8 cellular contexts compared by ENCODE assay signal in the genomic region with DNA sequence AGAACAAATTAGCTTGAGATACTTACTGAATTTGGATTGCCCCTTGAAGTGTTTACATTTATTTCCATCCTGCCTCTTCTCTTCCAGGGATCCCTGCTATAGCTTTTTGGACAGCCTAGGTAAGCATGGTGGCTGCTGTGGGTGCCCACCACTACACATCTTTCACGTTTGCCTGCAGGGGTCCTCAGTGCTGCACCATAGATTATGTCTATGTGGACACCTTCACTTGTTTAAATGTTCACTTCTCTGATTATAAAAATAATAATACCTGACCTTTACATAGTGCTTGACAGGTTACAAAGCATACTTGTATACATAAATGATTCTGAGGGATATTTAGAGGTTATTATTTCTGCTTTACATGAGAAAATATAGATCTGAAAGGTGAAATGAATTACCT.
DNase-seq lines count a peak whose midpoint lies in the region; ATAC-seq, FAIRE-seq and TF ChIP-seq lines count a peak whose summit lies in the region.

No MANE protein-coding gene starts in this region.

- FAIRE-seq in keratinocyte (lab: Jason Lieb, UNC): no peak

- H3K79me2 ChIP-seq in keratinocyte (ENCODE audit: control insufficient read depth, insufficient read depth, low read length): no peaks in the 10 kb centered on the region

- H3K27me3 Mint-ChIP-seq in mesothelial cell of epicardium (ENCODE audit: low read depth): no peaks in the 10 kb centered on the region

- H4K20me1 ChIP-seq in keratinocyte (ENCODE audit: control insufficient read depth, extremely low read depth, insufficient read depth, low read length): no peaks in the 10 kb centered on the region

- no peaks in the 10 kb centered on the region for H3K36me3 ChIP-seq in keratinocyte (ENCODE audit: control insufficient read depth in 2 of 2, extremely low read depth in 1 of 2, insufficient read depth in 2 of 2, low read length in 2 of 2)

- no peaks in the 10 kb centered on the region for H3K9me3 ChIP-seq in keratinocyte (ENCODE audit: control insufficient read depth, low read depth, low read length)

- peak; percentile 41 for ATAC-seq in HG02870 (IDR thresholded peaks at IDR 0.05; ENCODE audit: unreplicated experiment)
- ATAC-seq in HG03571 (IDR thresholded peaks at IDR 0.05; ENCODE audit: unreplicated experiment): no peak

- H3K4me2 ChIP-seq in keratinocyte (ENCODE audit: control insufficient read depth, extremely low read depth, insufficient read depth, low read depth, low read length): no peak overlapping the region

- H3K27me3 ChIP-seq in keratinocyte (ENCODE audit: control insufficient read depth, extremely low read depth, insufficient read depth, low read length): no peaks in the 10 kb centered on the region

- DNase-seq in stimulated activated CD4-positive, alpha-beta T cell treated with anti-CD3 and anti-CD28 coated beads, Interleukin-2, amount 100 ng/mL, for 48 hours: peak; percentile 10 to 11
- DNase-seq in stimulated activated CD4-positive, alpha-beta T cell treated with anti-CD3 and anti-CD28 coated beads, Interleukin-4, amount 100 ng/mL, for 24 hours: no peak
- peak; percentile 2 for DNase-seq in SW480 (ENCODE audit: low spot score)
- DNase-seq in keratinocyte (ENCODE audit: low read depth, low spot score): no peak
- no peak for DNase-seq in mesothelial cell of epicardium (ENCODE audit: low spot score in 2 of 2, unreplicated experiment in 2 of 2)
- no peak for DNase-seq in hepatic stellate cell (ENCODE audit: low spot score)

- peak in 2 of 3 experiments; percentile 30 to 65 for TF ChIP-seq CTCF in keratinocyte (optimal IDR thresholded peaks at IDR 0.05 in 1 of 3, IDR thresholded peaks at IDR 0.05 in 1 of 3, conservative IDR thresholded peaks at IDR 0.05 in 1 of 3; ENCODE audit: extremely low read depth in 1 of 3, insufficient read depth in 2 of 3, low read length in 3 of 3)
- TF ChIP-seq CTCF in mesothelial cell of epicardium (IDR thresholded peaks at IDR 0.05; ENCODE audit: unreplicated experiment): no peak

- H3K4me3 Mint-ChIP-seq in mesothelial cell of epicardium: no peak overlapping the region

- peaks cover 4% of the 10 kb centered on the region for H3K9me3 Mint-ChIP-seq in mesothelial cell of epicardium

- H3K9ac ChIP-seq in keratinocyte (ENCODE audit: control insufficient read depth, extremely low read depth, insufficient read depth, low read length): no peak overlapping the region

- no peaks in the 10 kb centered on the region for H3K9me1 ChIP-seq in keratinocyte (ENCODE audit: control insufficient read depth, extremely low read depth, insufficient read depth, low read length)

- no peak overlapping the region for H2AFZ ChIP-seq in keratinocyte (ENCODE audit: control insufficient read depth, low read length)

- no peak overlapping the region for H3K4me3 ChIP-seq in keratinocyte (ENCODE audit: control insufficient read depth in 2 of 3, extremely low read depth in 1 of 3, insufficient read depth in 2 of 3, low read depth in 1 of 3, low read length in 3 of 3)

- no peak overlapping the region for H3K27ac ChIP-seq in keratinocyte (ENCODE audit: control insufficient read depth, insufficient read depth, low read length)

- dilution Hi-C loops in keratinocyte (cut with MboI; ENCODE audit: extremely low pct_ligation_motif_present, low sequenced_read_pairs): no loop called here

- H3K4me1 Mint-ChIP-seq in mesothelial cell of epicardium: peaks cover 31% of the 10 kb centered on the region

- no peak overlapping the region for H3K27ac Mint-ChIP-seq in mesothelial cell of epicardium

- no peaks in the 10 kb centered on the region for H3K4me1 ChIP-seq in keratinocyte (ENCODE audit: control insufficient read depth, extremely low read depth, insufficient read depth, low read length)

- no peaks in the 10 kb centered on the region for H3K36me3 Mint-ChIP-seq in mesothelial cell of epicardium

Comparison
In these comparisons a context has a peak if more than half of its experiments do, and no peak if none do; other contexts are left out.
1. DNase-seq: peak in stimulated activated CD4-positive, alpha-beta T cell treated with anti-CD3 and anti-CD28 coated beads, Interleukin-2, amount 100 ng/mL, for 48 hours (2 of 2) and SW480 (single experiment); none in stimulated activated CD4-positive, alpha-beta T cell treated with anti-CD3 and anti-CD28 coated beads, Interleukin-4, amount 100 ng/mL, for 24 hours (single experiment), keratinocyte (single experiment), mesothelial cell of epicardium (0 of 2) and hepatic stellate cell (single experiment).